In the genomic region with DNA sequence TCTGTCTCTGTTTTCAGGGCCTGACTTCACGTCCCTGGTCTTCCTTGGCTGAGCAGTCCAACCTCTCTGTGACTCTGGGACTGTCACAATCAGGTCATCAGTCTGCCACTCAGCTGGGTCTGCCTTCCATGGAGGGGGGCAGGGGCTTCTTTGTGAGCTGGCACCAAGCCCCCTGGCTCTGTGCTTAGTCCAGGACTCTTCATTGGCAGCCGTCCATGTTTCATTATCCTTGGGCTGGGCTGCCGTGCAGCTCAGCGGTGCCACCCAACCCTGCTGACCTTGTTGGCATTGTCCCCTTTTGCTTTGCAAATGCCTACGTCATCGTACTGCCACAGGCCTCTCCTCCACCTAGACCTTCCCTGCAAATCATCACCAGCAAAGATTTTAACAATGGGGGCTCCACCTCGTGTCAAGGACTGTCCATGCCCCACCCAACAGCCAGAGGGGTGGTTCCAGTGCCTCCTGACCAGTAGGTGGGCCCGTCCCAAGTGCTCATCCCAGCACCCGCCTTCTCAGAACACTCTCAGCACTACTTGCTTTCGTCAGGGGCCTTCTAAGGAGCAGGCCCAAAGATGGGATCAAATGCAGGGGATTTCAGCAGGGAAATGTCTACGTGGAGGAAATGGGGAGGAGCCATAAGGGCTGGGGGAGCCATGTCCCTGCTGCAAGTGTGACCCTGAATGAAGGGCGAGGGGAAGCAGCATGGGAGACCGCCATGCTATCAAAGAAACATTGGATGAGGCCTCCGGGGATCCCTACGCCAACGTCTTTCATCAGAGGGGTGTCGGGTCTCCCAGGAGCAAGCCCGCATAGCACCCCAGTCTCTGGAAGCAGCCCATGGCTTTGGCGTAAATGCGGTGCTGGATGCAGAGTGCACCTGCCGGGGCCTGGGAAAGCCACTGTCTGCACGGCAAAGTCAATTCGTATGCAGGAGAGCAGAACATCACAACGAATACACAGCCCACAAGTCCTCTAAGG, we compare ENCODE assay signal across 17 cellular contexts. TPM values are rescaled to one million over a fixed set of nuclear protein-coding genes. Genes with fewer than 3 reads are reported as not detected.
"Had no signal": no experiment of that assay in that cellular context is flagged by ENCODE, and none has a peak within 500 bp of the region (broad histone marks: within the 10 kb centered on the region; RNA-seq: fewer than 3 reads in every experiment).

No MANE protein-coding gene starts in this region.

- H3K27ac ChIP-seq: upper lobe of right lung had no signal

- H3K4me1 Mint-ChIP-seq: activated B cell treated with CpG ODN at 0.5 μM for 24 hours; activated CD4-positive, alpha-beta T cell treated with anti-CD3 and anti-CD28 coated beads, Interleukin-2, amount 10 ng/mL, durations not matched to agents 24 days and 14 days; activated naive CD8-positive, alpha-beta T cell treated with anti-CD3 and anti-CD28 coated beads for 36 hours; T-helper 17 cell had no signal

- H3K4me3 ChIP-seq: upper lobe of right lung had no signal

- H3K9me3 ChIP-seq: upper lobe of right lung had no signal

- H3K36me3 Mint-ChIP-seq: activated naive CD8-positive, alpha-beta T cell treated with anti-CD3 and anti-CD28 coated beads for 36 hours; natural killer cell treated with Interleukin-12 subunit alpha and Interleukin-12 subunit beta and Interleukin-15 and Interleukin-18, amount 100 ng/mL, for 72 hours had no signal

- H3K27ac Mint-ChIP-seq: activated B cell treated with CpG ODN at 0.5 μM for 24 hours; activated CD4-positive, alpha-beta T cell treated with anti-CD3 and anti-CD28 coated beads, Interleukin-2, amount 10 ng/mL, durations not matched to agents 24 days and 14 days; activated naive CD8-positive, alpha-beta T cell treated with anti-CD3 and anti-CD28 coated beads for 36 hours; activated T-helper 2 cell treated with anti-CD3 and anti-CD28 coated beads, Interferon-gamma antibody, Interleukin-2, Interleukin-4, amounts not matched to agents 10 μg/mL and 5 μg/mL and 100 μg/mL, durations not matched to agents 14 hours and 24 hours and 36 hours; stimulated activated naive CD8-positive, alpha-beta T cell treated with anti-CD3 and anti-CD28 coated beads, Interleukin-15, Interleukin-2, amounts not matched to agents 100 ng/mL and 50 ng/mL, for 24 hours; T-helper 17 cell had no signal

- ATAC-seq: natural killer cell treated with Interleukin-12 subunit alpha and Interleukin-12 subunit beta and Interleukin-15 and Interleukin-18, amount 100 ng/mL, for 72 hours; T-helper 17 cell; upper lobe of right lung had no signal

- H3K4me1 ChIP-seq: upper lobe of right lung had no signal

- DNase-seq: activated B cell treated with CpG ODN at 0.5 μM for 24 hours; activated CD4-positive, alpha-beta T cell treated with anti-CD3 and anti-CD28 coated beads, Interleukin-2, amount 10 ng/mL, durations not matched to agents 24 days and 14 days; activated naive CD8-positive, alpha-beta T cell treated with anti-CD3 and anti-CD28 coated beads for 36 hours; anterior cingulate cortex; dermis blood vessel endothelial cell; hippocampal formation; stimulated activated CD4-positive, alpha-beta T cell treated with anti-CD3 and anti-CD28 coated beads, Interleukin-4, amount 100 ng/mL, for 1 hour; T-helper 17 cell; upper lobe of right lung had no signal

- H3K9me3 Mint-ChIP-seq: activated B cell treated with CpG ODN at 0.5 μM for 24 hours; activated CD4-positive, alpha-beta T cell treated with anti-CD3 and anti-CD28 coated beads, Interleukin-2, amount 10 ng/mL, durations not matched to agents 24 days and 14 days; activated naive CD8-positive, alpha-beta T cell treated with anti-CD3 and anti-CD28 coated beads for 36 hours; activated T-helper 2 cell treated with anti-CD3 and anti-CD28 coated beads, Interferon-gamma antibody, Interleukin-2, Interleukin-4, amounts not matched to agents 10 μg/mL and 5 μg/mL and 100 μg/mL, durations not matched to agents 14 hours and 24 hours and 36 hours; natural killer cell treated with Interleukin-12 subunit alpha and Interleukin-12 subunit beta and Interleukin-15 and Interleukin-18, amount 100 ng/mL, for 72 hours; stimulated activated naive CD8-positive, alpha-beta T cell treated with anti-CD3 and anti-CD28 coated beads, Interleukin-15, Interleukin-2, amounts not matched to agents 100 ng/mL and 50 ng/mL, for 24 hours had no signal

- H3K27me3 Mint-ChIP-seq: activated naive CD8-positive, alpha-beta T cell treated with anti-CD3 and anti-CD28 coated beads for 36 hours had no signal

- H3K36me3 ChIP-seq: upper lobe of right lung had no signal

- H3K4me3 Mint-ChIP-seq: activated B cell treated with CpG ODN at 0.5 μM for 24 hours; activated CD4-positive, alpha-beta T cell treated with anti-CD3 and anti-CD28 coated beads, Interleukin-2, amount 10 ng/mL, durations not matched to agents 24 days and 14 days; activated naive CD8-positive, alpha-beta T cell treated with anti-CD3 and anti-CD28 coated beads for 36 hours; natural killer cell treated with Interleukin-12 subunit alpha and Interleukin-12 subunit beta and Interleukin-15 and Interleukin-18, amount 100 ng/mL, for 72 hours; stimulated activated naive CD8-positive, alpha-beta T cell treated with anti-CD3 and anti-CD28 coated beads, Interleukin-15, Interleukin-2, amounts not matched to agents 100 ng/mL and 50 ng/mL, for 24 hours; T-helper 17 cell had no signal

RNA-seq across cellular contexts. Expression of a gene that starts 18.2 kb away (rescaled TPM):
- total RNA-seq: activated B cell treated with CpG ODN at 0.5 μM for 24 hours; activated CD4-positive, alpha-beta T cell treated with anti-CD3 and anti-CD28 coated beads, Interleukin-2, amount 10 ng/mL, durations not matched to agents 24 days and 14 days; activated naive CD8-positive, alpha-beta T cell treated with anti-CD3 and anti-CD28 coated beads for 36 hours; activated T-helper 2 cell treated with anti-CD3 and anti-CD28 coated beads, Interferon-gamma antibody, Interleukin-2, Interleukin-4, amounts not matched to agents 10 μg/mL and 5 μg/mL and 100 μg/mL, durations not matched to agents 14 hours and 24 hours and 36 hours; cerebellum; dermis blood vessel endothelial cell; epithelial cell of proximal tubule; natural killer cell treated with Interleukin-12 subunit alpha and Interleukin-12 subunit beta and Interleukin-15 and Interleukin-18, amount 100 ng/mL, for 72 hours; omental fat pad; pulmonary artery endothelial cell; T-helper 17 cell; temporal lobe; upper lobe of right lung had no signal

RNA-seq across cellular contexts. Expression of a gene that starts 35.2 kb away (rescaled TPM):
- total RNA-seq: activated B cell treated with CpG ODN at 0.5 μM for 24 hours; activated naive CD8-positive, alpha-beta T cell treated with anti-CD3 and anti-CD28 coated beads for 36 hours; epithelial cell of proximal tubule had no signal
